In genomic region chr4:10299601-10300000, GRCh38 we compare ENCODE assay signal across 14 cellular contexts.
"Had no signal": no experiment of that assay in that cellular context is flagged by ENCODE, and none has a peak within 500 bp of the region (broad histone marks: within the 10 kb centered on the region; RNA-seq: fewer than 3 reads in every experiment).

No MANE protein-coding gene starts in this region.

- H3K36me3 Mint-ChIP-seq: activated CD8-positive, alpha-beta memory T cell treated with anti-CD3 and anti-CD28 coated beads, Interleukin-2, amount 10 ng/mL, durations not matched to agents 7 days and 5 days; activated naive CD4-positive, alpha-beta T cell treated with anti-CD3 and anti-CD28 coated beads, Interleukin-2, amount 50 U/mL, for 72 hours; naive thymus-derived CD4-positive, alpha-beta T cell had no signal

- H3K9me3 ChIP-seq: lower lobe of right lung, neutrophil, thyroid gland, uterus had no signal

- H3K4me3 Mint-ChIP-seq: activated CD8-positive, alpha-beta memory T cell treated with anti-CD3 and anti-CD28 coated beads, Interleukin-2, amount 10 ng/mL, durations not matched to agents 7 days and 5 days; activated T-cell treated with anti-CD3 and anti-CD28 coated beads, Interleukin-2, amount 50 U/mL, for 4 hours; naive thymus-derived CD4-positive, alpha-beta T cell had no signal

- H3K27ac Mint-ChIP-seq: activated CD8-positive, alpha-beta memory T cell treated with anti-CD3 and anti-CD28 coated beads, Interleukin-2, amount 10 ng/mL, durations not matched to agents 7 days and 5 days; activated naive CD4-positive, alpha-beta T cell treated with anti-CD3 and anti-CD28 coated beads, Interleukin-2, amount 50 U/mL, for 72 hours; naive thymus-derived CD4-positive, alpha-beta T cell had no signal

- H3K27me3 ChIP-seq: thyroid gland, uterus had no signal

- H3K27ac ChIP-seq: lower lobe of right lung, neutrophil, skin epidermis, thyroid gland, uterus had no signal

- H3K4me3 ChIP-seq: lower lobe of right lung, skin epidermis, thyroid gland, uterus had no signal

- FAIRE-seq: colon had no signal

- H3K36me3 ChIP-seq: lower lobe of right lung, neutrophil, thyroid gland, uterus had no signal

- ATAC-seq: activated CD8-positive, alpha-beta memory T cell treated with anti-CD3 and anti-CD28 coated beads, Interleukin-2, amount 10 ng/mL, durations not matched to agents 7 days and 5 days; activated naive CD4-positive, alpha-beta T cell treated with anti-CD3 and anti-CD28 coated beads, Interleukin-2, amount 50 U/mL, for 72 hours; activated T-cell treated with anti-CD3 and anti-CD28 coated beads, Interleukin-2, amount 50 U/mL, for 4 hours; lower lobe of right lung; naive thymus-derived CD4-positive, alpha-beta T cell had no signal

- DNase-seq: activated CD4-positive, alpha-beta T cell treated with anti-CD3 and anti-CD28 coated beads, Interleukin-2, amount 50 U/mL, for 48 hours; activated CD4-positive, CD25-positive, alpha-beta regulatory T cell treated with anti-CD3 and anti-CD28 coated beads, Interleukin-2, amount 50 U/mL, for 72 hours; activated CD8-positive, alpha-beta memory T cell treated with anti-CD3 and anti-CD28 coated beads, Interleukin-2, amount 10 ng/mL, durations not matched to agents 7 days and 5 days; activated effector memory CD4-positive, alpha-beta T cell treated with anti-CD3 and anti-CD28 coated beads, Interleukin-2, amount 50 U/mL, for 16 hours; activated T-cell treated with anti-CD3 and anti-CD28 coated beads, Interleukin-2, amount 50 U/mL, for 4 hours; lower lobe of right lung; naive thymus-derived CD4-positive, alpha-beta T cell; T-helper 2 cell; thyroid gland; uterus had no signal

- H3K9me3 Mint-ChIP-seq: activated naive CD4-positive, alpha-beta T cell treated with anti-CD3 and anti-CD28 coated beads, Interleukin-2, amount 50 U/mL, for 72 hours; activated T-cell treated with anti-CD3 and anti-CD28 coated beads, Interleukin-2, amount 50 U/mL, for 4 hours; naive thymus-derived CD4-positive, alpha-beta T cell had no signal

- H3K4me1 Mint-ChIP-seq: activated CD8-positive, alpha-beta memory T cell treated with anti-CD3 and anti-CD28 coated beads, Interleukin-2, amount 10 ng/mL, durations not matched to agents 7 days and 5 days; naive thymus-derived CD4-positive, alpha-beta T cell had no signal
